In genomic region chr14:57833304-57833703, GRCh38 we compare ENCODE assay signal across 10 cellular contexts. TPM values are rescaled to one million over a fixed set of nuclear protein-coding genes. Genes with fewer than 3 reads are reported as not detected.
DNase-seq lines count a peak whose midpoint lies in the region; ATAC-seq and TF ChIP-seq lines count a peak whose summit lies in the region.
"Had no signal": no experiment of that assay in that cellular context is flagged by ENCODE, and none has a peak within 500 bp of the region (broad histone marks: within the 10 kb centered on the region; RNA-seq: fewer than 3 reads in every experiment).

No MANE protein-coding gene starts in this region.

- no peak for ATAC-seq in GM18517 (IDR thresholded peaks at IDR 0.05; ENCODE audit: unreplicated experiment)

- no peak overlapping the region for H3K4me3 ChIP-seq in AG04450 (ENCODE audit: low read depth, low read length)
- H3K4me3 ChIP-seq: dorsolateral prefrontal cortex had no signal

- H3K27me3 ChIP-seq in AG04450 (ENCODE audit: control insufficient read depth, insufficient read depth, low read length) = no peaks in the 10 kb centered on the region

- DNase-seq in AG04450 (ENCODE audit: low read depth, low spot score) (peak; percentile 62), HPDE6-E6E7 (ENCODE audit: extremely low spot score) (peak; percentile 80), brain pericyte (ENCODE audit: low read depth, low spot score) (peak; percentile 5), lung microvascular endothelial cell (ENCODE audit: low read depth in 2 of 2) (peak; percentile 11 to 60), NCI-H2227 treated with DMSO at 0.1 percent for 48 hours (lab: John Stamatoyannopoulos, UW) (no peak), DMS153 treated with DMSO at 0.1 percent for 48 hours (lab: John Stamatoyannopoulos, UW; ENCODE audit: unreplicated experiment) (no peak), retina (no peak)

- POLR2A ChIA-PET in AG04450 (lab: Yijun Ruan, JAX) = no interaction called here

- no peak overlapping the region for H3K27ac ChIP-seq in AG04450 (ENCODE audit: low read depth, low read length)
- H3K27ac ChIP-seq: dorsolateral prefrontal cortex had no signal

- TF ChIP-seq CTCF in AG04450 (IDR thresholded peaks at IDR 0.05; ENCODE audit: low read depth, low read length) = no peak

- CTCF ChIA-PET in AG04450 (lab: Charles Lee) = no interaction called here

- H3K9me3 ChIP-seq in AG04450 (ENCODE audit: control insufficient read depth, insufficient read depth, low read length) = no peaks in the 10 kb centered on the region

RNA-seq across cellular contexts. Expression of gene SLC35F4, which starts 32.6 kb away (rescaled TPM):
- not detected in 2 replicates for polyA plus RNA-seq in AG04450 (2011; rRNA removed)
- not detected in 2 replicates for polyA minus RNA-seq in AG04450 (2011; rRNA and poly(A)+ RNA removed)
- total RNA-seq in lung microvascular endothelial cell = not detected in 2 replicates
- total RNA-seq: mononuclear cell had no signal

Comparison
In these comparisons a context has a peak if more than half of its experiments do, and no peak if none do; other contexts are left out.
1. DNase-seq: peak in AG04450 (single experiment), HPDE6-E6E7 (single experiment), brain pericyte (single experiment) and lung microvascular endothelial cell (2 of 2); none in NCI-H2227 treated with DMSO at 0.1 percent for 48 hours (single experiment), DMS153 treated with DMSO at 0.1 percent for 48 hours (single experiment) and retina (single experiment).